Comparison of ENCODE assay signal across 8 cellular contexts in genomic region chr5:79109527-79110492, GRCh38. TPM values are rescaled to one million over a fixed set of nuclear protein-coding genes. Genes with fewer than 3 reads are reported as not detected.
DNase-seq lines count a peak whose midpoint lies in the region; ATAC-seq and TF ChIP-seq lines count a peak whose summit lies in the region.

No MANE protein-coding gene starts in this region.

- H3K9me3 ChIP-seq in adrenal gland (replicated peaks in 1 of 3) (no peaks in the 10 kb centered on the region), neural progenitor cell (ENCODE audit: low read depth) (no peaks in the 10 kb centered on the region)

- no peak for ATAC-seq in GM21619 (IDR thresholded peaks at IDR 0.05; ENCODE audit: unreplicated experiment)

- DNase-seq in DMS53 treated with DMSO at 0.1 percent for 48 hours (lab: John Stamatoyannopoulos, UW; ENCODE audit: unreplicated experiment) (peak; percentile 3), MV-4-11 (lab: John Stamatoyannopoulos, UW) (peak; percentile 14), adrenal gland (peak in 2 of 7 donors; percentile 13 to 23), neural progenitor cell (ENCODE audit: low spot score) (peak; percentile 55), NCI-H1105 (lab: John Stamatoyannopoulos, UW) (no peak), NCI-H1105 treated with DMSO at 0.1 percent for 48 hours (lab: John Stamatoyannopoulos, UW) (no peak), SHP77 (lab: John Stamatoyannopoulos, UW) (no peak)

- H3K9me3 Mint-ChIP-seq in neural progenitor cell = no peaks in the 10 kb centered on the region

- 42 to 50% (median 44%) methylated on average over 15 of the region's 15 CpGs for WGBS in adrenal gland, 4 donors

- H3K4me1 ChIP-seq in adrenal gland (replicated peaks in 1 of 2) = peaks cover 0 to 7% of the 10 kb centered on the region in 2 donors
- H3K4me1 ChIP-seq in neural progenitor cell = peaks cover 12% of the 10 kb centered on the region

- H4K20me1 ChIP-seq in neural progenitor cell (ENCODE audit: low read depth) = no peaks in the 10 kb centered on the region

- no peak overlapping the region for H3K4me3 ChIP-seq in adrenal gland
- no peak overlapping the region for H3K4me3 ChIP-seq in neural progenitor cell

- H3K27me3 ChIP-seq in adrenal gland = peaks cover 37% of the 10 kb centered on the region
- H3K27me3 ChIP-seq in neural progenitor cell = peaks cover 53% of the 10 kb centered on the region

- no peak overlapping the region for H2AFZ ChIP-seq in neural progenitor cell (replicated peaks)

- TF ChIP-seq CTCF in adrenal gland (IDR thresholded peaks at IDR 0.05) (peak in 4 of 6 experiments; percentile 29 to 44 (median 32)), neural progenitor cell (IDR thresholded peaks at IDR 0.05) (peak; percentile 71)

- H3K79me2 ChIP-seq in neural progenitor cell (ENCODE audit: low read depth) = no peaks in the 10 kb centered on the region

- H3K4me2 ChIP-seq in neural progenitor cell = no peak overlapping the region

- H3K27ac ChIP-seq in adrenal gland = no peak overlapping the region
- H3K27ac ChIP-seq in neural progenitor cell = no peak overlapping the region

- intact Hi-C loops in adrenal gland (cut with DNase I) = no loop called here

- no peaks in the 10 kb centered on the region for H3K36me3 Mint-ChIP-seq in neural progenitor cell

- H3K4me1 Mint-ChIP-seq in neural progenitor cell = no peaks in the 10 kb centered on the region

- H3K9ac ChIP-seq in neural progenitor cell = no peak overlapping the region

- peaks cover 32% of the 10 kb centered on the region for H3K27me3 Mint-ChIP-seq in neural progenitor cell (ENCODE audit: insufficient read depth, low read depth)

- no peak overlapping the region for H3K4me3 Mint-ChIP-seq in neural progenitor cell

- TF ChIP-seq POLR2A in adrenal gland (IDR thresholded peaks at IDR 0.05) = no peak

- H3K36me3 ChIP-seq in adrenal gland (replicated peaks in 1 of 2) (no peaks in the 10 kb centered on the region), neural progenitor cell (no peaks in the 10 kb centered on the region)

- H3K27ac Mint-ChIP-seq in neural progenitor cell = no peak overlapping the region

- H3F3A ChIP-seq in neural progenitor cell (ENCODE audit: low read depth) = no peaks in the 10 kb centered on the region

RNA-seq across cellular contexts. Expression of gene BHMT, which starts 1.8 kb away (rescaled TPM):
- total RNA-seq in adrenal gland (1 to 10 TPM in 1 of 8 donors, under 1 TPM in 6, not detected in 1; 0.23 to 1.6 (median 0.71) TPM), neural progenitor cell (ENCODE audit: low replicate concordance) (0.45 and 1.1 TPM in 2 replicates)
- polyA plus RNA-seq in adrenal gland = under 1 TPM; 0.24 to 0.56 (median 0.47) TPM

RNA-seq across cellular contexts. Expression of gene BHMT2, which starts 40.2 kb away (rescaled TPM):
- total RNA-seq in adrenal gland (10 to 100 TPM; 19.0 to 75.3 (median 27.6) TPM), neural progenitor cell (ENCODE audit: low replicate concordance) (not detected in 2 replicates)
- polyA plus RNA-seq in adrenal gland = 10 to 100 TPM; 12.8 to 37.5 (median 15.9) TPM

RNA-seq across cellular contexts. Expression of gene DMGDH, which starts 40.3 kb away (rescaled TPM):
- 10 to 100 TPM in 3 of 8 donors, 1 to 10 TPM in 5; 5.8 to 14.5 (median 9.2) TPM for total RNA-seq in adrenal gland
- 1 to 10 TPM; 2.8 to 7.9 (median 3.0) TPM for polyA plus RNA-seq in adrenal gland
- 0.32 and 1.4 TPM in 2 replicates for total RNA-seq in neural progenitor cell (ENCODE audit: low replicate concordance)

Comparison
In these comparisons a context has a peak if more than half of its experiments do, and no peak if none do; other contexts are left out.
1. DNase-seq: peak in DMS53 treated with DMSO at 0.1 percent for 48 hours (single experiment), MV-4-11 (single experiment) and neural progenitor cell (single experiment); none in NCI-H1105 (single experiment), NCI-H1105 treated with DMSO at 0.1 percent for 48 hours (single experiment) and SHP77 (0 of 2).
2. RNA of gene BHMT2, which starts 40.2 kb away (total RNA-seq): 19.0 to 75.3 TPM in adrenal gland; not detected in neural progenitor cell; every median in the first group is over 10 times any median in the second.